ENCODE assay signal across 10 cellular contexts in the genomic region with DNA sequence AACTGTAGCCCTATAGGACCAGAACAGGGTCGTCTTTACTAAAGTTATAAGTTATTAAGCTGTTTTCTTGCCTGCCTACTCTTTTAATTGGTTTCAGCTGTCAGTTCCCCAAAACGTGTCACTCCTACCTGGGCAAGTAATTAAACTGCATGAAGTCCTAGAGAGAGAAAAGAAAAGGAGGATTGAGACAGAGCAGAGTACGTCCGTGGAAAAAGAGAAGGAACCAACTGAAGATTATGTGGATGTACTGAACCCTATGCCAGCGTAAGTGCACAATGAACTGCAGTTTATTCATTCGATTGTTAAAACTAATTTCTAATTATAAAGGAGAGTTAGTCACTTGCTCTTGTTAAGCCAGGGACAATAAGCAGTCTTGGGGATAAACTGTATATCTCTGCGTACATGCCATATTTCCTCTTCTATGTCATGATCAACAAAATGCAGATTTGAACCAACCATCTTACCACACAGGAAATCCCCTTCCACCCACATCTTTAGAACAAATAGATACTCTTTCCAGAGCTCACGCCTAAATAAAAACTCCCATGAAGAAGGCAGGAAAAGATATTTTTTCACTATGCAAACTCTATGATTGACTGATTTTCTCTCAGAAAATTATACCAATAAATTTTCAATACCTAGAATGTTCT. TPM values are rescaled to one million over a fixed set of nuclear protein-coding genes. Genes with fewer than 3 reads are reported as not detected.
DNase-seq lines count a peak whose midpoint lies in the region; ATAC-seq and TF ChIP-seq lines count a peak whose summit lies in the region.
"Had no signal": no experiment of that assay in that cellular context is flagged by ENCODE, and none has a peak within 500 bp of the region (broad histone marks: within the 10 kb centered on the region; RNA-seq: fewer than 3 reads in every experiment).

No MANE protein-coding gene starts in this region.

- H3K27me3 Mint-ChIP-seq in IgD-negative memory B cell (no peaks in the 10 kb centered on the region), naive B cell (no peaks in the 10 kb centered on the region)

- POLR2A ChIA-PET in HEK293T (lab: Yijun Ruan, JAX), result no interaction called here

- TF ChIP-seq EP300 in stomach (IDR thresholded peaks at IDR 0.05), result no peak

- H3K27ac Mint-ChIP-seq in IgD-negative memory B cell (peak overlapping the region; percentile 43 to 96 (median 93)), naive B cell (peak overlapping the region; percentile 89 to 98 (median 94))

- H3K4me3 ChIP-seq in stomach, result no peak overlapping the region
- H3K4me3 ChIP-seq: prostate gland had no signal

- no peaks in the 10 kb centered on the region for H3K27me3 ChIP-seq in stomach

- H3K4me3 Mint-ChIP-seq in IgD-negative memory B cell, result peak overlapping the region; percentile 1 to 72 (median 64)
- peak overlapping the region; percentile 38 to 92 (median 73) for H3K4me3 Mint-ChIP-seq in naive B cell

- H3K36me3 ChIP-seq in stomach, result no peaks in the 10 kb centered on the region
- H3K36me3 ChIP-seq: prostate gland had no signal

- peaks cover 29 to 38% (median 33%) of the 10 kb centered on the region in 3 donors for H3K4me1 Mint-ChIP-seq in IgD-negative memory B cell
- peaks cover 40 to 61% (median 45%) of the 10 kb centered on the region in 3 donors for H3K4me1 Mint-ChIP-seq in naive B cell

- TF ChIP-seq CTCF in stomach (IDR thresholded peaks at IDR 0.05), result no peak

- CTCF ChIA-PET in HEK293T (lab: Yijun Ruan, JAX), result no interaction called here

- WGBS in stomach, 5 donors, result 61 to 79% (median 76%) methylated on average over 8 of the region's 8 CpGs

- ATAC-seq in GM18511 (IDR thresholded peaks at IDR 0.05; ENCODE audit: unreplicated experiment) (peak; percentile 47), GM21619 (IDR thresholded peaks at IDR 0.05; ENCODE audit: unreplicated experiment) (peak; percentile 41), naive B cell (ENCODE audit: low read depth in 2 of 2) (peak; percentile 96 to 97), left ventricle myocardium superior (no peak)

- TF ChIP-seq POLR2A in stomach (IDR thresholded peaks at IDR 0.05), result no peak

- intact Hi-C loops in left ventricle myocardium superior (cut with micrococcal nuclease) (no loop called here), stomach (cut with DNase I; ENCODE audit: low total_unique reads) (no loop called here)

- H3K4me1 ChIP-seq in stomach, result no peaks in the 10 kb centered on the region
- H3K4me1 ChIP-seq: prostate gland had no signal

- H3K27ac ChIP-seq in stomach, result no peak overlapping the region
- H3K27ac ChIP-seq: prostate gland had no signal

- H3K36me3 Mint-ChIP-seq in IgD-negative memory B cell (peaks cover 26% of the 10 kb centered on the region), naive B cell (peaks cover 35 to 39% of the 10 kb centered on the region in 2 donors)

- no peaks in the 10 kb centered on the region for H3K9me3 ChIP-seq in stomach
- H3K9me3 ChIP-seq: prostate gland had no signal

- no peaks in the 10 kb centered on the region for H3K9me3 Mint-ChIP-seq in IgD-negative memory B cell
- H3K9me3 Mint-ChIP-seq in naive B cell, result no peaks in the 10 kb centered on the region

- DNase-seq in naive B cell (peak; percentile 57), left ventricle myocardium superior (no peak), stomach (no peak), NCI-H146 treated with DMSO at 0.1 percent for 48 hours (lab: John Stamatoyannopoulos, UW; ENCODE audit: unreplicated experiment) (no peak), HEK293T (ENCODE audit: extremely low spot score) (no peak)
- DNase-seq: NCI-H526 treated with DMSO at 0.1 percent for 48 hours had no signal

TF ChIP-seq in HEK293T, 16 proteins besides CTCF, POLR2A, EP300 and RAD21:
- TF ChIP-seq SUZ12 (IDR thresholded peaks at IDR 0.05) (no peak), FOXM1 (IDR thresholded peaks at IDR 0.05; ENCODE audit: borderline replicate concordance) (no peak)

RNA-seq across cellular contexts. Expression of a gene that starts 22.8 kb away (rescaled TPM):
- polyA plus RNA-seq in IgD-negative memory B cell (110 TPM), naive B cell (ENCODE audit: low read depth in 6 of 6) (100 to 1,000 TPM; 166 to 237 (median 224) TPM), stomach (1 to 10 TPM; 1.1 to 1.3 (median 1.2) TPM)
- total RNA-seq in left ventricle myocardium superior (0.22 TPM), stomach (under 1 TPM in 2 of 5 donors, not detected in 3; 0.37 to 0.43 TPM)

RNA-seq across cellular contexts. Expression of a gene that starts 36.0 kb away (rescaled TPM):
- polyA plus RNA-seq in IgD-negative memory B cell, result 18.7 TPM
- 10 to 100 TPM; 17.6 to 28.1 (median 21.9) TPM for polyA plus RNA-seq in naive B cell (ENCODE audit: low read depth in 6 of 6)
- 9.6 TPM for total RNA-seq in left ventricle myocardium superior
- 100 to 1,000 TPM in 1 of 5 donors, 10 to 100 TPM in 4; 30.3 to 159 (median 40.3) TPM for total RNA-seq in stomach
- polyA plus RNA-seq in stomach, result 1 to 10 TPM; 2.7 to 5.8 (median 5.2) TPM

Comparison
In these comparisons a context has a peak if more than half of its experiments do, and no peak if none do; other contexts are left out.
1. RNA of a gene that starts 22.8 kb away (polyA plus RNA-seq): 166 to 237 TPM in naive B cell and 110 TPM in IgD-negative memory B cell (single experiment); 1.1 to 1.3 TPM in stomach; every median in the first group is over 10 times any median in the second.